ENCODE assay signal across 23 cellular contexts in the genomic region with DNA sequence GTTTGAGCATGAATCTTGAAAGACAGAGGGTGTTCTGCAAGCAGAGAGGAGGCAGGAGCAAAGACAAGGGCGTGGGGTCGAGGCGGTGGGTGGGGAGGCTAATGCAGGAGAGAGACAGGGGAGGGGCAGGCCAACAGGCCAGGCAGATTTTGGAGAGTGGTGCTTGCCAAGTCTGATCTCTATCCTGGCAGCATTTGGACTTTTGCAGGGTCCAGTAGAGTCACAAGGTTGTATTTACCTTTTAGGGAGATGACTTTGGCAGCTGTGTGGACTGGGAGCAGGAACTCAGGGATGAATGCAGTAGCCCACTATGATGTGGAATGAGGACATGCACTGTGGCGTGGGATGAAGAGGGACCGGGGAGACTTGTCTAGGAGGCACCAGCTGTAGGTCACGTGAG.
"Had no signal": no experiment of that assay in that cellular context is flagged by ENCODE, and none has a peak within 500 bp of the region (broad histone marks: within the 10 kb centered on the region; RNA-seq: fewer than 3 reads in every experiment).

No MANE protein-coding gene starts in this region.

- H3K27ac Mint-ChIP-seq: activated CD4-positive, alpha-beta T cell treated with anti-CD3 and anti-CD28 coated beads, Interleukin-2, amount 10 ng/mL, durations not matched to agents 24 days and 14 days; activated naive CD8-positive, alpha-beta T cell treated with anti-CD3 and anti-CD28 coated beads, Interleukin-2, amount 10 ng/mL, durations not matched to agents 7 days and 5 days; activated T-helper 2 cell treated with anti-CD3 and anti-CD28 coated beads, Interferon-gamma antibody, Interleukin-2, Interleukin-4, amounts not matched to agents 10 μg/mL and 5 μg/mL and 100 μg/mL, durations not matched to agents 14 hours and 24 hours and 36 hours; endodermal cell; naive B cell; T-helper 1 cell treated with Interleukin-12 subunit alpha and Interleukin-12 subunit beta and Interleukin-4 antibody, amounts not matched to agents 30 μg/mL and 1 μg/mL, for 36 hours had no signal

- H3K4me3 ChIP-seq: breast epithelium, coronary artery, gastroesophageal sphincter, heart left ventricle, lower lobe of right lung, thyroid gland had no signal

- H3K4me1 ChIP-seq: breast epithelium, gastroesophageal sphincter, thyroid gland had no signal

- ATAC-seq: gastroesophageal sphincter had no signal

- H3K9me3 Mint-ChIP-seq: activated CD4-positive, alpha-beta T cell treated with anti-CD3 and anti-CD28 coated beads, Interleukin-2, amount 10 ng/mL, durations not matched to agents 24 days and 14 days; activated naive CD8-positive, alpha-beta T cell treated with anti-CD3 and anti-CD28 coated beads, Interleukin-2, amount 10 ng/mL, durations not matched to agents 7 days and 5 days; activated T-helper 2 cell treated with anti-CD3 and anti-CD28 coated beads, Interferon-gamma antibody, Interleukin-2, Interleukin-4, amounts not matched to agents 10 μg/mL and 5 μg/mL and 100 μg/mL, durations not matched to agents 14 hours and 24 hours and 36 hours; naive B cell; T-helper 1 cell treated with Interleukin-12 subunit alpha and Interleukin-12 subunit beta and Interleukin-4 antibody, amounts not matched to agents 30 μg/mL and 1 μg/mL, for 36 hours had no signal

- H3K27me3 ChIP-seq: breast epithelium, gastroesophageal sphincter, heart left ventricle, thyroid gland had no signal

- H3K4me3 Mint-ChIP-seq: activated CD4-positive, alpha-beta T cell treated with anti-CD3 and anti-CD28 coated beads, Interleukin-2, amount 10 ng/mL, durations not matched to agents 24 days and 14 days; activated naive CD8-positive, alpha-beta T cell treated with anti-CD3 and anti-CD28 coated beads, Interleukin-2, amount 10 ng/mL, durations not matched to agents 7 days and 5 days; endodermal cell; naive B cell; neural crest cell; T-helper 1 cell treated with Interleukin-12 subunit alpha and Interleukin-12 subunit beta and Interleukin-4 antibody, amounts not matched to agents 30 μg/mL and 1 μg/mL, for 36 hours had no signal

- H3K27ac ChIP-seq: breast epithelium, coronary artery, gastroesophageal sphincter, lower lobe of right lung, thyroid gland had no signal

- H3K27me3 Mint-ChIP-seq: activated CD4-positive, alpha-beta T cell treated with anti-CD3 and anti-CD28 coated beads, Interleukin-2, amount 10 ng/mL, durations not matched to agents 24 days and 14 days; activated naive CD8-positive, alpha-beta T cell treated with anti-CD3 and anti-CD28 coated beads, Interleukin-2, amount 10 ng/mL, durations not matched to agents 7 days and 5 days; naive B cell had no signal

- H3K9me3 ChIP-seq: breast epithelium, gastroesophageal sphincter, heart left ventricle, lower lobe of right lung, thyroid gland had no signal

- H3K36me3 ChIP-seq: breast epithelium had no signal

- DNase-seq: activated CD4-positive, alpha-beta T cell treated with anti-CD3 and anti-CD28 coated beads, Interleukin-2, amount 10 ng/mL, durations not matched to agents 24 days and 14 days; activated CD4-positive, CD25-positive, alpha-beta regulatory T cell; activated naive CD4-positive, alpha-beta T cell; activated naive CD8-positive, alpha-beta T cell treated with anti-CD3 and anti-CD28 coated beads, Interleukin-2, amount 10 ng/mL, durations not matched to agents 7 days and 5 days; activated T-cell treated with anti-CD3 and anti-CD28 coated beads, Interleukin-2, amount 50 U/mL, for 1 hour; amniotic stem cell; endodermal cell; heart left ventricle; lower lobe of right lung; mesendoderm; naive B cell; retina; stimulated activated CD4-positive, alpha-beta T cell treated with anti-CD3 and anti-CD28 coated beads, Interleukin-2, amount 100 ng/mL, for 48 hours; stimulated activated CD8-positive, alpha-beta memory T cell treated with anti-CD3 and anti-CD28 coated beads, Interleukin-4, amount 100 ng/mL, for 48 hours; stimulated activated naive CD4-positive, alpha-beta T cell treated with Interleukin-2 at 50 U/mL for 16 hours; substantia nigra; thyroid gland had no signal
